29 cellular contexts compared by ENCODE assay signal in genomic region chr2:185069107-185069506, GRCh38.
"Had no signal": no experiment of that assay in that cellular context is flagged by ENCODE, and none has a peak within 500 bp of the region (broad histone marks: within the 10 kb centered on the region; RNA-seq: fewer than 3 reads in every experiment).

No MANE protein-coding gene starts in this region.

- H3K36me3 ChIP-seq: neural progenitor cell, ovary, right lobe of liver, sigmoid colon, spleen, suprapubic skin, tibial artery, transverse colon, upper lobe of right lung, uterus had no signal

- H3K79me2 ChIP-seq: parathyroid adenoma had no signal

- H3K27ac ChIP-seq: neural progenitor cell, ovary, parathyroid adenoma, psoas muscle, right lobe of liver, sigmoid colon, spleen, suprapubic skin, testis, tibial artery, transverse colon, upper lobe of right lung, uterus had no signal

- H3K4me2 ChIP-seq: neural progenitor cell had no signal

- ATAC-seq: naive thymus-derived CD8-positive, alpha-beta T cell; natural killer cell treated with Interleukin-12 subunit alpha and Interleukin-12 subunit beta and Interleukin-15 and Interleukin-18, amount 100 ng/mL, for 72 hours; psoas muscle; right cardiac atrium; right lobe of liver; stimulated activated memory B cell treated with anti-CD40 and anti-IgM and Interleukin-4, amounts not matched to agents 10 μg/mL and 1 μg/mL and 100 μg/mL, for 72 hours; stimulated activated naive CD8-positive, alpha-beta T cell treated with anti-CD3 and anti-CD28 coated beads, Interleukin-15, amount 100 ng/mL, for 72 hours; stimulated activated naive CD8-positive, alpha-beta T cell treated with anti-CD3 and anti-CD28 coated beads, Interleukin-15, Interleukin-2, amounts not matched to agents 100 U/mL and 50 U/mL, for 24 hours; upper lobe of right lung had no signal

- H3K9me3 ChIP-seq: ovary, psoas muscle, right lobe of liver, spleen, suprapubic skin, testis, tibial artery, transverse colon, upper lobe of right lung, uterus had no signal

- H3K27me3 ChIP-seq: neural progenitor cell, ovary, right lobe of liver, sigmoid colon, spleen, suprapubic skin, testis, tibial artery, transverse colon, upper lobe of right lung, uterus had no signal

- DNase-seq: naive thymus-derived CD8-positive, alpha-beta T cell; occipital lobe; ovary; posterior cingulate gyrus; psoas muscle; right cardiac atrium; right lobe of liver; sigmoid colon; small intestine; spleen; stimulated activated CD4-positive, alpha-beta T cell treated with anti-CD3 and anti-CD28 coated beads, Interleukin-12 subunit alpha, Interleukin-12 subunit beta, amount 100 ng/mL, for 4 hours; stimulated activated CD4-positive, alpha-beta T cell treated with anti-CD3 and anti-CD28 coated beads, Interleukin-1b, Interleukin-23, amount 100 ng/mL, for 48 hours; stimulated activated CD4-positive, alpha-beta T cell treated with anti-CD3 and anti-CD28 coated beads, Interleukin-4, amount 100 ng/mL, for 1 hour; stimulated activated CD4-positive, alpha-beta T cell treated with anti-CD3 and anti-CD28 coated beads, Interleukin-4, amount 100 ng/mL, for 4 hours; stimulated activated CD8-positive, alpha-beta memory T cell treated with anti-CD3 and anti-CD28 coated beads, Interleukin-4, amount 100 ng/mL, for 48 hours; stimulated activated naive CD4-positive, alpha-beta T cell; stimulated activated naive CD8-positive, alpha-beta T cell treated with anti-CD3 and anti-CD28 coated beads, Interleukin-15, amount 100 ng/mL, for 72 hours; stimulated activated naive CD8-positive, alpha-beta T cell treated with anti-CD3 and anti-CD28 coated beads, Interleukin-15, Interleukin-2, amounts not matched to agents 100 U/mL and 50 U/mL, for 24 hours; substantia nigra; testis; tibial artery; transverse colon; upper lobe of right lung; uterus had no signal

- H2AFZ ChIP-seq: neural progenitor cell, parathyroid adenoma had no signal

- H3K4me1 ChIP-seq: neural progenitor cell, parathyroid adenoma, psoas muscle, right lobe of liver, sigmoid colon, spleen, suprapubic skin, testis, tibial artery, transverse colon, upper lobe of right lung, uterus had no signal

- H3K4me3 ChIP-seq: neural progenitor cell, ovary, psoas muscle, right lobe of liver, sigmoid colon, spleen, suprapubic skin, testis, tibial artery, transverse colon, upper lobe of right lung, uterus had no signal

- H3K9ac ChIP-seq: neural progenitor cell, parathyroid adenoma had no signal
